38 cellular contexts compared by ENCODE assay signal in the genomic region with DNA sequence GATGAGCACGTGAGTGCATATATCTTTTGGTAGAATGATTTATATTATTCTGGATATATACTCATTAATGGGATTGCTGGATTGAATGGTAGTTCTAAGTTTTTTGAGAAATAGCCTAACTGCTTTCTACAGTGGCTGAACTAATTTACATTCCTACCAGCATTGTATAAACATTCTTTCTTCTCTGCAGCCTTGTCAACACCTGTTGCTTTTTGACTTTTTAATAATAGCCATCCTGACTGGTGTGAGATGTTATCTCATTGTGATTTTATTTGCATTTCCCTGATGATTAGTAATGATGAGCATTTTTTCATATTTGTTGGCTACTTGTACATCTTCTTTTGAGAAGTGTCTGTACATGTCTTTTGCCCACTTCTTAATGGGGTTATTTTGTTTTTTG.
"Had no signal": no experiment of that assay in that cellular context is flagged by ENCODE, and none has a peak within 500 bp of the region (broad histone marks: within the 10 kb centered on the region; RNA-seq: fewer than 3 reads in every experiment).

No MANE protein-coding gene starts in this region.

- H3K27ac Mint-ChIP-seq: activated naive CD4-positive, alpha-beta T cell treated with anti-CD3 and anti-CD28 coated beads for 36 hours; activated naive CD4-positive, alpha-beta T cell treated with anti-CD3 and anti-CD28 coated beads, Interleukin-2, amount 10 ng/mL, durations not matched to agents 7 days and 5 days; activated naive CD4-positive, alpha-beta T cell treated with anti-CD3 and anti-CD28 coated beads, Interleukin-2, amount 50 U/mL, for 24 hours; activated naive CD4-positive, alpha-beta T cell treated with anti-CD3 and anti-CD28 coated beads, Interleukin-2, amount 50 U/mL, for 72 hours; activated naive CD8-positive, alpha-beta T cell; activated naive CD8-positive, alpha-beta T cell treated with anti-CD3 and anti-CD28 coated beads for 36 hours; activated naive CD8-positive, alpha-beta T cell treated with anti-CD3 and anti-CD28 coated beads, Interleukin-2, amount 10 ng/mL, durations not matched to agents 7 days and 5 days; activated naive CD8-positive, alpha-beta T cell treated with anti-CD3 and anti-CD28 coated beads, Interleukin-2, amount 50 U/mL, for 24 hours; activated T-cell treated with anti-CD3 and anti-CD28 coated beads, Interleukin-2, amount 50 U/mL, for 72 hours; activated T-helper 1 cell treated with anti-CD3 and anti-CD28 coated beads, Interleukin-12 subunit alpha, Interleukin-12 subunit beta, Interleukin-2, Interleukin-4 antibody, amounts not matched to agents 30 ng/mL and 10 ng/mL and 1 ng/mL, durations not matched to agents 14 hours and 24 hours and 36 hours; activated T-helper 17 cell treated with anti-CD3 and anti-CD28 coated beads, Interleukin-2, amount 50 U/mL, for 72 hours; activated T-helper 2 cell treated with anti-CD3 and anti-CD28 coated beads, Interferon-gamma antibody, Interleukin-2, Interleukin-4, amounts not matched to agents 10 μg/mL and 5 μg/mL and 100 μg/mL, durations not matched to agents 14 hours and 24 hours and 36 hours; brain had no signal

- H3K4me1 Mint-ChIP-seq: activated naive CD4-positive, alpha-beta T cell treated with anti-CD3 and anti-CD28 coated beads, Interleukin-2, amount 10 ng/mL, durations not matched to agents 7 days and 5 days; activated naive CD4-positive, alpha-beta T cell treated with anti-CD3 and anti-CD28 coated beads, Interleukin-2, amount 50 U/mL, for 24 hours; activated naive CD8-positive, alpha-beta T cell treated with anti-CD3 and anti-CD28 coated beads, Interleukin-2, amount 10 ng/mL, durations not matched to agents 7 days and 5 days; brain; central memory CD8-positive, alpha-beta T cell had no signal

- H3K27me3 Mint-ChIP-seq: activated naive CD8-positive, alpha-beta T cell treated with anti-CD3 and anti-CD28 coated beads for 36 hours; activated naive CD8-positive, alpha-beta T cell treated with anti-CD3 and anti-CD28 coated beads, Interleukin-2, amount 10 ng/mL, durations not matched to agents 7 days and 5 days had no signal

- ATAC-seq: activated naive CD4-positive, alpha-beta T cell treated with anti-CD3 and anti-CD28 coated beads, Interleukin-2, amount 50 U/mL, for 72 hours; activated naive CD8-positive, alpha-beta T cell treated with anti-CD3 and anti-CD28 coated beads, Interleukin-2, amount 50 U/mL, for 24 hours; activated T-cell treated with anti-CD3 and anti-CD28 coated beads, Interleukin-2, amount 50 U/mL, for 4 hours; activated T-cell treated with anti-CD3 and anti-CD28 coated beads, Interleukin-2, amount 50 U/mL, for 72 hours; activated T-helper 17 cell treated with anti-CD3 and anti-CD28 coated beads, Interleukin-2, amount 50 U/mL, for 72 hours; body of pancreas had no signal

- FAIRE-seq: astrocyte, bronchial epithelial cell had no signal

- H3K4me3 ChIP-seq: adrenal gland, ascending aorta, body of pancreas, breast epithelium, cardiac muscle cell had no signal

- H3K36me3 Mint-ChIP-seq: activated naive CD4-positive, alpha-beta T cell treated with anti-CD3 and anti-CD28 coated beads, Interleukin-2, amount 10 ng/mL, durations not matched to agents 7 days and 5 days; activated naive CD4-positive, alpha-beta T cell treated with anti-CD3 and anti-CD28 coated beads, Interleukin-2, amount 50 U/mL, for 24 hours; activated naive CD8-positive, alpha-beta T cell; activated naive CD8-positive, alpha-beta T cell treated with anti-CD3 and anti-CD28 coated beads for 36 hours; activated naive CD8-positive, alpha-beta T cell treated with anti-CD3 and anti-CD28 coated beads, Interleukin-2, amount 10 ng/mL, durations not matched to agents 7 days and 5 days; brain had no signal

- H3K4me1 ChIP-seq: adrenal gland, ascending aorta, body of pancreas, breast epithelium had no signal

- H3K9me3 Mint-ChIP-seq: activated naive CD4-positive, alpha-beta T cell treated with anti-CD3 and anti-CD28 coated beads for 36 hours; activated naive CD4-positive, alpha-beta T cell treated with anti-CD3 and anti-CD28 coated beads, Interleukin-2, amount 10 ng/mL, durations not matched to agents 7 days and 5 days; activated naive CD4-positive, alpha-beta T cell treated with anti-CD3 and anti-CD28 coated beads, Interleukin-2, amount 50 U/mL, for 24 hours; activated naive CD8-positive, alpha-beta T cell treated with anti-CD3 and anti-CD28 coated beads for 36 hours; activated naive CD8-positive, alpha-beta T cell treated with anti-CD3 and anti-CD28 coated beads, Interleukin-2, amount 10 ng/mL, durations not matched to agents 7 days and 5 days; activated naive CD8-positive, alpha-beta T cell treated with anti-CD3 and anti-CD28 coated beads, Interleukin-2, amount 50 U/mL, for 24 hours; activated T-cell treated with anti-CD3 and anti-CD28 coated beads, Interleukin-2, amount 50 U/mL, for 4 hours; activated T-cell treated with anti-CD3 and anti-CD28 coated beads, Interleukin-2, amount 50 U/mL, for 72 hours; activated T-helper 17 cell treated with anti-CD3 and anti-CD28 coated beads, Interleukin-2, amount 50 U/mL, for 72 hours; central memory CD8-positive, alpha-beta T cell had no signal

- H3K4me3 Mint-ChIP-seq: activated naive CD4-positive, alpha-beta T cell treated with anti-CD3 and anti-CD28 coated beads for 36 hours; activated naive CD4-positive, alpha-beta T cell treated with anti-CD3 and anti-CD28 coated beads, Interleukin-2, amount 10 ng/mL, durations not matched to agents 7 days and 5 days; activated naive CD4-positive, alpha-beta T cell treated with anti-CD3 and anti-CD28 coated beads, Interleukin-2, amount 50 U/mL, for 24 hours; activated naive CD8-positive, alpha-beta T cell; activated naive CD8-positive, alpha-beta T cell treated with anti-CD3 and anti-CD28 coated beads for 36 hours; activated naive CD8-positive, alpha-beta T cell treated with anti-CD3 and anti-CD28 coated beads, Interleukin-2, amount 10 ng/mL, durations not matched to agents 7 days and 5 days; activated naive CD8-positive, alpha-beta T cell treated with anti-CD3 and anti-CD28 coated beads, Interleukin-2, amount 50 U/mL, for 24 hours; activated T-cell treated with anti-CD3 and anti-CD28 coated beads, Interleukin-2, amount 50 U/mL, for 4 hours; activated T-cell treated with anti-CD3 and anti-CD28 coated beads, Interleukin-2, amount 50 U/mL, for 72 hours; activated T-helper 1 cell treated with anti-CD3 and anti-CD28 coated beads, Interleukin-12 subunit alpha, Interleukin-12 subunit beta, Interleukin-2, Interleukin-4 antibody, amounts not matched to agents 30 ng/mL and 10 ng/mL and 1 ng/mL, durations not matched to agents 14 hours and 24 hours and 36 hours; activated T-helper 17 cell treated with anti-CD3 and anti-CD28 coated beads, Interleukin-2, amount 50 U/mL, for 72 hours; brain; central memory CD8-positive, alpha-beta T cell had no signal

- H3K27ac ChIP-seq: adrenal gland, ascending aorta, body of pancreas, brain microvascular endothelial cell, breast epithelium, cardiac muscle cell had no signal

- H3K9me3 ChIP-seq: adrenal gland, ascending aorta, body of pancreas, breast epithelium had no signal

- H3K36me3 ChIP-seq: adrenal gland, ascending aorta, brain microvascular endothelial cell, breast epithelium, cardiac muscle cell had no signal

- DNase-seq: activated effector memory CD4-positive, alpha-beta T cell treated with anti-CD3 and anti-CD28 coated beads, Interleukin-2, amount 50 U/mL, for 16 hours; activated effector memory CD4-positive, alpha-beta T cell treated with Interleukin-2 at 50 U/mL for 16 hours; activated gamma-delta T cell; activated gamma-delta T cell treated with Interleukin-2 at 50 U/mL for 16 hours; activated naive CD4-positive, alpha-beta T cell; activated naive CD4-positive, alpha-beta T cell treated with anti-CD3 and anti-CD28 coated beads for 36 hours; activated naive CD4-positive, alpha-beta T cell treated with anti-CD3 and anti-CD28 coated beads, Interleukin-2, amount 10 ng/mL, durations not matched to agents 7 days and 5 days; activated naive CD4-positive, alpha-beta T cell treated with anti-CD3 and anti-CD28 coated beads, Interleukin-2, amount 50 U/mL, for 16 hours; activated naive CD4-positive, alpha-beta T cell treated with Interleukin-2 at 50 U/mL for 16 hours; activated naive CD8-positive, alpha-beta T cell treated with anti-CD3 and anti-CD28 coated beads for 36 hours; activated naive CD8-positive, alpha-beta T cell treated with anti-CD3 and anti-CD28 coated beads, Interleukin-2, amount 10 ng/mL, durations not matched to agents 7 days and 5 days; activated naive CD8-positive, alpha-beta T cell treated with anti-CD3 and anti-CD28 coated beads, Interleukin-2, amount 50 U/mL, for 24 hours; activated T-cell treated with anti-CD3 and anti-CD28 coated beads, Interleukin-2, amount 50 U/mL, for 4 hours; activated T-cell treated with anti-CD3 and anti-CD28 coated beads, Interleukin-2, amount 50 U/mL, for 48 hours; activated T-cell treated with anti-CD3 and anti-CD28 coated beads, Interleukin-2, amount 50 U/mL, for 72 hours; adrenal gland; amniotic stem cell; amygdala; anterior cingulate cortex; aorta; body of pancreas; brain microvascular endothelial cell; caudate nucleus; central memory CD4-positive, alpha-beta T cell; cerebellar nuclear complex had no signal
